ENCODE assay signal across 22 cellular contexts in genomic region chr12:125096894-125097293, GRCh38. TPM values are rescaled to one million over a fixed set of nuclear protein-coding genes. Genes with fewer than 3 reads are reported as not detected.
DNase-seq lines count a peak whose midpoint lies in the region; ATAC-seq, FAIRE-seq and TF ChIP-seq lines count a peak whose summit lies in the region.
"Had no signal": no experiment of that assay in that cellular context is flagged by ENCODE, and none has a peak within 500 bp of the region (broad histone marks: within the 10 kb centered on the region; RNA-seq: fewer than 3 reads in every experiment).

No MANE protein-coding gene starts in this region.

- POLR2A ChIA-PET in HepG2 (lab: Yijun Ruan, JAX) = no interaction called here
- POLR2A ChIA-PET in RWPE1 (lab: Yijun Ruan, JAX; ENCODE audit: low non-redundant PET) = no interaction called here

- no peaks in the 10 kb centered on the region for H3K9me3 Mint-ChIP-seq in endodermal cell
- H3K9me3 Mint-ChIP-seq in stimulated activated naive B cell treated with anti-CD40 and anti-IgM and Interleukin-4, amounts not matched to agents 10 μg/mL and 1 μg/mL and 100 μg/mL, for 72 hours = no peaks in the 10 kb centered on the region
- no peaks in the 10 kb centered on the region for H3K9me3 Mint-ChIP-seq in activated naive CD8-positive, alpha-beta T cell treated with anti-CD3 and anti-CD28 coated beads, Interleukin-2, amount 50 U/mL, for 24 hours
- H3K9me3 Mint-ChIP-seq: CD4-positive, alpha-beta memory T cell; HFFc6 had no signal

- H3K27ac Mint-ChIP-seq in endodermal cell = peak overlapping the region; percentile 52
- H3K27ac Mint-ChIP-seq in stimulated activated naive B cell treated with anti-CD40 and anti-IgM and Interleukin-4, amounts not matched to agents 10 μg/mL and 1 μg/mL and 100 μg/mL, for 72 hours = peak overlapping the region; percentile 34
- H3K27ac Mint-ChIP-seq in activated naive CD8-positive, alpha-beta T cell treated with anti-CD3 and anti-CD28 coated beads, Interleukin-2, amount 50 U/mL, for 24 hours = no peak overlapping the region
- H3K27ac Mint-ChIP-seq: B cell; CD4-positive, alpha-beta memory T cell; HFFc6 had no signal

- peaks cover 52% of the 10 kb centered on the region for H3K4me1 Mint-ChIP-seq in endodermal cell
- H3K4me1 Mint-ChIP-seq in stimulated activated naive B cell treated with anti-CD40 and anti-IgM and Interleukin-4, amounts not matched to agents 10 μg/mL and 1 μg/mL and 100 μg/mL, for 72 hours = no peaks in the 10 kb centered on the region
- peaks cover 7% of the 10 kb centered on the region for H3K4me1 Mint-ChIP-seq in activated naive CD8-positive, alpha-beta T cell treated with anti-CD3 and anti-CD28 coated beads, Interleukin-2, amount 50 U/mL, for 24 hours
- H3K4me1 Mint-ChIP-seq: B cell had no signal

- WGBS in HepG2 (ENCODE audit: low lambda C conversion rate) = 96% methylated on average over 7 of the region's 7 CpGs
- WGBS in right lobe of liver (ENCODE audit: insufficient coverage, low coverage, low lambda C conversion rate, missing lambda C conversion rate) = 84% methylated on average over 4 of the region's 7 CpGs
- 90 to 93% methylated on average over 7 of the region's 7 CpGs for WGBS in endodermal cell (ENCODE audit: insufficient coverage in 1 of 2, insufficient read length in 1 of 2), 2 experiments

- H3K4me3 ChIP-seq in HepG2 (replicated peaks in 1 of 3; ENCODE audit: insufficient read depth in 1 of 3, low read depth in 2 of 3, low read length in 3 of 3) (no peak overlapping the region), right lobe of liver (no peak overlapping the region), endodermal cell (ENCODE audit: low read length) (no peak overlapping the region)
- H3K4me3 ChIP-seq: GM23248, HAP-1 had no signal

- H4K20me1 ChIP-seq in HepG2 (ENCODE audit: insufficient read depth, low read length) = no peaks in the 10 kb centered on the region; the same call in 1 of the 2 replicates

- no peak for TF ChIP-seq RAD21 in HepG2 (CRISPR knock-in tag; IDR thresholded peaks at IDR 0.05)

- no peak for FAIRE-seq in HepG2 (lab: Jason Lieb, UNC)
- FAIRE-seq: A204.1, GM12891, GM18507 had no signal

- H3K4me3 Mint-ChIP-seq in endodermal cell = no peak overlapping the region
- H3K4me3 Mint-ChIP-seq in stimulated activated naive B cell treated with anti-CD40 and anti-IgM and Interleukin-4, amounts not matched to agents 10 μg/mL and 1 μg/mL and 100 μg/mL, for 72 hours = no peak overlapping the region
- H3K4me3 Mint-ChIP-seq in activated naive CD8-positive, alpha-beta T cell treated with anti-CD3 and anti-CD28 coated beads, Interleukin-2, amount 50 U/mL, for 24 hours = no peak overlapping the region
- H3K4me3 Mint-ChIP-seq: B cell; CD4-positive, alpha-beta memory T cell; HFFc6 had no signal

- no peak overlapping the region for H3K9ac ChIP-seq in HepG2 (ENCODE audit: insufficient read depth, low read depth, low read length)
- no peak overlapping the region for H3K9ac ChIP-seq in endodermal cell (ENCODE audit: extremely low read depth, low read length, poor library complexity, severe bottlenecking)
- H3K9ac ChIP-seq: GM23248 had no signal

- peaks cover 20% of the 10 kb centered on the region for H3K36me3 Mint-ChIP-seq in endodermal cell (ENCODE audit: low read depth)
- H3K36me3 Mint-ChIP-seq in stimulated activated naive B cell treated with anti-CD40 and anti-IgM and Interleukin-4, amounts not matched to agents 10 μg/mL and 1 μg/mL and 100 μg/mL, for 72 hours = peaks cover 29 to 49% of the 10 kb centered on the region in 2 donors
- peaks cover 1% of the 10 kb centered on the region for H3K36me3 Mint-ChIP-seq in activated naive CD8-positive, alpha-beta T cell treated with anti-CD3 and anti-CD28 coated beads, Interleukin-2, amount 50 U/mL, for 24 hours (ENCODE audit: low read depth)

- no peak overlapping the region for H2AFZ ChIP-seq in HepG2 (ENCODE audit: low read length)
- H2AFZ ChIP-seq: GM23248 had no signal

- H3K27ac ChIP-seq in HepG2 (ENCODE audit: extremely low read length, insufficient read depth, low read length) (no peak overlapping the region), right lobe of liver (no peak overlapping the region), RWPE1 (peak overlapping the region; percentile 31; the same call in 1 of the 2 replicates), endodermal cell (ENCODE audit: low read depth, low read length) (no peak overlapping the region)
- H3K27ac ChIP-seq: 22Rv1, GM23248 had no signal

- ATAC-seq in HepG2 (no peak), right lobe of liver (no peak), HG03565 (IDR thresholded peaks at IDR 0.05; ENCODE audit: unreplicated experiment) (no peak), GM21381 (IDR thresholded peaks at IDR 0.05; ENCODE audit: unreplicated experiment) (no peak)
- ATAC-seq in stimulated activated naive B cell treated with anti-CD40 and anti-IgM and Interleukin-4, amounts not matched to agents 10 μg/mL and 1 μg/mL and 100 μg/mL, for 72 hours (replicated peaks) = no peak
- no peak for ATAC-seq in activated naive CD8-positive, alpha-beta T cell treated with anti-CD3 and anti-CD28 coated beads, Interleukin-2, amount 50 U/mL, for 24 hours

- H3K4me2 ChIP-seq in HepG2 (ENCODE audit: low read depth, low read length) = no peak overlapping the region

- H3K9me3 ChIP-seq in HepG2 (ENCODE audit: low read length) (no peaks in the 10 kb centered on the region), right lobe of liver (no peaks in the 10 kb centered on the region), endodermal cell (ENCODE audit: control insufficient read depth, low read length) (no peaks in the 10 kb centered on the region)
- H3K9me3 ChIP-seq: HAP-1 had no signal

- H3K27me3 ChIP-seq in HepG2 (ENCODE audit: control insufficient read depth in 1 of 2, insufficient read depth in 2 of 2, low read length in 2 of 2) (no peaks in the 10 kb centered on the region), right lobe of liver (no peaks in the 10 kb centered on the region), endodermal cell (ENCODE audit: control insufficient read depth, insufficient read depth, low read length, poor library complexity, severe bottlenecking) (no peaks in the 10 kb centered on the region)

- in situ Hi-C loops in HepG2 (cut with HindIII; ENCODE audit: extremely low pct_ligation_motif_present, low pct_unique_long_range_greater_than_20kb) = no loop called here

- DNase-seq in HepG2 (ENCODE audit: low spot score) (no peak), right lobe of liver (no peak), RWPE1 (ENCODE audit: low spot score) (no peak), endodermal cell (no peak)
- no peak for DNase-seq in stimulated activated naive B cell treated with anti-CD40 and anti-IgM and Interleukin-4, amounts not matched to agents 10 μg/mL and 1 μg/mL and 100 μg/mL, for 72 hours
- no peak for DNase-seq in activated naive CD8-positive, alpha-beta T cell treated with anti-CD3 and anti-CD28 coated beads, Interleukin-2, amount 50 U/mL, for 24 hours
- DNase-seq: C1 segment of cervical spinal cord; Calu3; CD4-positive, alpha-beta memory T cell; COR-L47; DMS79 treated with DMSO at 0.1 percent for 48 hours; GF-D8; GM23248; HFFc6 had no signal

- H3K27me3 Mint-ChIP-seq in endodermal cell (ENCODE audit: insufficient read depth) = no peaks in the 10 kb centered on the region
- H3K27me3 Mint-ChIP-seq in stimulated activated naive B cell treated with anti-CD40 and anti-IgM and Interleukin-4, amounts not matched to agents 10 μg/mL and 1 μg/mL and 100 μg/mL, for 72 hours = no peaks in the 10 kb centered on the region
- no peaks in the 10 kb centered on the region for H3K27me3 Mint-ChIP-seq in activated naive CD8-positive, alpha-beta T cell treated with anti-CD3 and anti-CD28 coated beads, Interleukin-2, amount 50 U/mL, for 24 hours
- H3K27me3 Mint-ChIP-seq: B cell; CD4-positive, alpha-beta memory T cell had no signal

- H3K4me1 ChIP-seq in HepG2 (ENCODE audit: insufficient read depth, low read length) = peaks cover 74% of the 10 kb centered on the region
- H3K4me1 ChIP-seq in right lobe of liver = peaks cover 0 to 3% (median 0%) of the 10 kb centered on the region in 4 donors
- H3K4me1 ChIP-seq in endodermal cell (ENCODE audit: control insufficient read depth, insufficient read depth, low read length) = peaks cover 12% of the 10 kb centered on the region
- H3K4me1 ChIP-seq: HAP-1 had no signal

- TF ChIP-seq POLR2A in HepG2 (IDR thresholded peaks at IDR 0.05; ENCODE audit: insufficient read depth in 1 of 2, low read depth in 2 of 2, low read length in 2 of 2) (no peak), right lobe of liver (IDR thresholded peaks at IDR 0.05) (no peak)

- TF ChIP-seq CTCF in HepG2 (CRISPR knock-in tag; IDR thresholded peaks at IDR 0.05) = no peak
- TF ChIP-seq CTCF in right lobe of liver (IDR thresholded peaks at IDR 0.05) = no peak
- TF ChIP-seq CTCF in RWPE1 (conservative IDR thresholded peaks at IDR 0.05; ENCODE audit: low read depth) = no peak
- peak; percentile 34 for TF ChIP-seq CTCF in endodermal cell (conservative IDR thresholded peaks at IDR 0.05)

- peaks cover 10% of the 10 kb centered on the region for H3K79me2 ChIP-seq in HepG2 (ENCODE audit: insufficient read depth, low read length)

- H3K36me3 ChIP-seq in HepG2 (replicated peaks in 1 of 2; ENCODE audit: control insufficient read depth in 1 of 2, insufficient read depth in 2 of 2, low read length in 2 of 2) = peaks cover 0 to 3% of the 10 kb centered on the region in 2 experiments; a peak in 2 of 5 replicates
- H3K36me3 ChIP-seq in right lobe of liver = no peaks in the 10 kb centered on the region
- peaks cover 25% of the 10 kb centered on the region for H3K36me3 ChIP-seq in endodermal cell (ENCODE audit: control insufficient read depth, insufficient read depth, low read length)

- TF ChIP-seq EP300 in HepG2 (IDR thresholded peaks at IDR 0.05; ENCODE audit: low read depth in 2 of 2, low read length in 2 of 2) (no peak), HepG2 (CRISPR knock-in tag; IDR thresholded peaks at IDR 0.05; ENCODE audit: borderline replicate concordance) (no peak)

- intact Hi-C loops in HepG2 (cut with micrococcal nuclease; ENCODE audit: unreplicated experiment) = no loop called here
- intact Hi-C loops in right lobe of liver (cut with DNase I) = no loop called here

- CTCF ChIA-PET in HepG2 (lab: Yijun Ruan, JAX; ENCODE audit: low intra/inter-chr PET ratio, low total read pairs) = no interaction called here
- CTCF ChIA-PET in RWPE1 (lab: Yijun Ruan, JAX) = no interaction called here

- no TSS peak for BruUV-seq in HepG2 (replicated peaks; lab: Mats Ljungman, UMichigan)

RNA-seq across cellular contexts. Expression of gene AACS, which starts 31.7 kb away (rescaled TPM):
- total RNA-seq in HepG2 (2016; rRNA removed; fragmentation: Illumina TruSeq; extraction: Trizol) (26.3 and 28.8 TPM in 2 replicates), right lobe of liver (10 to 100 TPM in 1 of 6 experiments, 1 to 10 TPM in 5; 3.2 to 11.3 (median 4.8) TPM), endodermal cell (10 to 100 TPM; 55.4 to 71.9 TPM)
- total RNA-seq in HepG2 (2016; cell fraction: cytosol; rRNA removed; fragmentation: Illumina TruSeq; extraction: Trizol; ENCODE audit: low read depth) = 8.4 and 10.7 TPM in 2 replicates
- total RNA-seq in HepG2 (2016; cell fraction: insoluble cytoplasmic fraction; rRNA removed; fragmentation: Illumina TruSeq; extraction: Trizol) = 22.7 and 29.1 TPM in 2 replicates
- total RNA-seq in HepG2 (2016; cell fraction: membrane; rRNA removed; fragmentation: Illumina TruSeq; extraction: Trizol) = 18.6 and 20.0 TPM in 2 replicates
- 22.1 and 23.1 TPM in 2 replicates for total RNA-seq in HepG2 (2016; cell fraction: nucleus; rRNA removed; fragmentation: Illumina TruSeq; extraction: Trizol)
- polyA plus RNA-seq in HepG2 (2011; rRNA removed) = 23.3 and 23.5 TPM in 2 replicates
- 19.3 and 21.2 TPM in 2 replicates for polyA plus RNA-seq in HepG2 (2011; cell fraction: cytosol; rRNA removed)
- polyA plus RNA-seq in HepG2 (2011; cell fraction: nucleus; rRNA removed) = 37.9 and 38.1 TPM in 2 replicates
- polyA plus RNA-seq in HepG2 (2012) = 23.5 and 30.2 TPM in 2 replicates
- 4.5 and 5.2 TPM in 2 replicates for polyA plus RNA-seq in HepG2 (2016; cell fraction: cytosol; fragmentation: Illumina TruSeq; extraction: Trizol; ENCODE audit: low read depth)
- polyA plus RNA-seq in HepG2 (2016; cell fraction: insoluble cytoplasmic fraction; fragmentation: Illumina TruSeq; extraction: Trizol; ENCODE audit: low read depth) = 22.1 and 25.9 TPM in 2 replicates
- 10.6 and 13.7 TPM in 2 replicates for polyA plus RNA-seq in HepG2 (2016; cell fraction: membrane; fragmentation: Illumina TruSeq; extraction: Trizol; ENCODE audit: low read depth)
- 30.6 and 33.2 TPM in 2 replicates for polyA plus RNA-seq in HepG2 (2016; cell fraction: nucleus; fragmentation: Illumina TruSeq; extraction: Trizol; ENCODE audit: insufficient read depth, low read depth)
- 35.1 and 50.6 TPM in 2 replicates for polyA minus RNA-seq in HepG2 (2011; rRNA and poly(A)+ RNA removed; ENCODE audit: low replicate concordance)
- polyA minus RNA-seq in HepG2 (2011; cell fraction: cytosol; rRNA and poly(A)+ RNA removed) = 17.8 and 17.9 TPM in 2 replicates
- polyA minus RNA-seq in HepG2 (2011; cell fraction: nucleus; rRNA and poly(A)+ RNA removed) = 23.1 and 26.7 TPM in 2 replicates
- polyA plus RNA-seq in endodermal cell (2013, experiment 1 of 2) = 27.8 TPM
- 25.3 TPM for polyA plus RNA-seq in endodermal cell (2013, experiment 2 of 2)
